ENCODE assay signal across 1 cellular context in genomic region chr11:409600-410471, GRCh38.
TF ChIP-seq lines count a peak whose summit lies in the region.

No MANE protein-coding gene starts in this region.

TF ChIP-seq in HepG2, 621 proteins besides CTCF, POLR2A, EP300 and RAD21 (continued from another document and continues in another):
- TF ChIP-seq NR0B2 (CRISPR knock-in tag; IDR thresholded peaks at IDR 0.05) (no peak), JARID2 (CRISPR knock-in tag; IDR thresholded peaks at IDR 0.05; ENCODE audit: insufficient replicate concordance) (no peak), ZNF335 (CRISPR knock-in tag; IDR thresholded peaks at IDR 0.05) (no peak), ZNF350 (CRISPR knock-in tag; IDR thresholded peaks at IDR 0.05; ENCODE audit: borderline replicate concordance, low read depth) (peak; percentile 47), SRSF4 (IDR thresholded peaks at IDR 0.05; ENCODE audit: low read depth, low read length, poor library complexity, severe bottlenecking) (no peak), NFIC (IDR thresholded peaks at IDR 0.05; ENCODE audit: low read length) (no peak), KDM3A (CRISPR knock-in tag; IDR thresholded peaks at IDR 0.05; ENCODE audit: low read depth) (no peak), SRY (CRISPR knock-in tag; IDR thresholded peaks at IDR 0.05) (no peak), TOE1 (CRISPR knock-in tag; IDR thresholded peaks at IDR 0.05) (no peak), MED13 (CRISPR knock-in tag; IDR thresholded peaks at IDR 0.05) (no peak), RXRA (CRISPR knock-in tag; IDR thresholded peaks at IDR 0.05) (peak; percentile 93), ZNF260 (CRISPR knock-in tag; IDR thresholded peaks at IDR 0.05; ENCODE audit: borderline replicate concordance, low read depth) (no peak), MTA3 (CRISPR knock-in tag; IDR thresholded peaks at IDR 0.05) (no peak), ZFP1 (CRISPR knock-in tag; IDR thresholded peaks at IDR 0.05) (no peak), ZNF468 (CRISPR knock-in tag; IDR thresholded peaks at IDR 0.05) (0 out of 2 replicates have a peak, but pooled peaks have one; percentile 28), HHEX (CRISPR knock-in tag; IDR thresholded peaks at IDR 0.05) (no peak), PAF1 (CRISPR knock-in tag; IDR thresholded peaks at IDR 0.05) (no peak), SRF (IDR thresholded peaks at IDR 0.05; ENCODE audit: low read depth, low read length) (no peak), ZSCAN29 (CRISPR knock-in tag; conservative IDR thresholded peaks at IDR 0.05) (0 out of 2 replicates have a peak, but pooled peaks have one; percentile 52), ISX (CRISPR knock-in tag; conservative IDR thresholded peaks at IDR 0.05) (no peak), ZNF333 (CRISPR knock-in tag; IDR thresholded peaks at IDR 0.05; ENCODE audit: borderline replicate concordance) (no peak), PITX1 (CRISPR knock-in tag; IDR thresholded peaks at IDR 0.05) (peak; percentile 5; the same call in 1 of the 2 replicates), HNRNPH1 (optimal IDR thresholded peaks at IDR 0.05; ENCODE audit: low read depth, low read length) (no peak), GPBP1L1 (CRISPR knock-in tag; IDR thresholded peaks at IDR 0.05) (no peak), HNRNPK (IDR thresholded peaks at IDR 0.05; ENCODE audit: low read depth, low read length, poor library complexity, severe bottlenecking) (no peak), REPIN1 (CRISPR knock-in tag; IDR thresholded peaks at IDR 0.05; ENCODE audit: borderline replicate concordance, low read depth) (no peak; the same call in 1 of the 2 replicates), JUN (CRISPR knock-in tag; IDR thresholded peaks at IDR 0.05) (no peak), GFI1 (CRISPR knock-in tag; IDR thresholded peaks at IDR 0.05; ENCODE audit: borderline replicate concordance) (no peak), ZBTB1 (CRISPR knock-in tag; IDR thresholded peaks at IDR 0.05; ENCODE audit: borderline replicate concordance) (no peak), ZNF574 (CRISPR knock-in tag; IDR thresholded peaks at IDR 0.05) (peak; percentile 55; the same call in 1 of the 2 replicates), ZNF879 (CRISPR knock-in tag; IDR thresholded peaks at IDR 0.05) (no peak), ZNF709 (CRISPR knock-in tag; IDR thresholded peaks at IDR 0.05) (peak; percentile 30; the same call in 1 of the 2 replicates), NFATC3 (CRISPR knock-in tag; IDR thresholded peaks at IDR 0.05) (no peak), ZBED4 (CRISPR knock-in tag; IDR thresholded peaks at IDR 0.05; ENCODE audit: borderline replicate concordance) (no peak)
- TF ChIP-seq, protein P1, sequence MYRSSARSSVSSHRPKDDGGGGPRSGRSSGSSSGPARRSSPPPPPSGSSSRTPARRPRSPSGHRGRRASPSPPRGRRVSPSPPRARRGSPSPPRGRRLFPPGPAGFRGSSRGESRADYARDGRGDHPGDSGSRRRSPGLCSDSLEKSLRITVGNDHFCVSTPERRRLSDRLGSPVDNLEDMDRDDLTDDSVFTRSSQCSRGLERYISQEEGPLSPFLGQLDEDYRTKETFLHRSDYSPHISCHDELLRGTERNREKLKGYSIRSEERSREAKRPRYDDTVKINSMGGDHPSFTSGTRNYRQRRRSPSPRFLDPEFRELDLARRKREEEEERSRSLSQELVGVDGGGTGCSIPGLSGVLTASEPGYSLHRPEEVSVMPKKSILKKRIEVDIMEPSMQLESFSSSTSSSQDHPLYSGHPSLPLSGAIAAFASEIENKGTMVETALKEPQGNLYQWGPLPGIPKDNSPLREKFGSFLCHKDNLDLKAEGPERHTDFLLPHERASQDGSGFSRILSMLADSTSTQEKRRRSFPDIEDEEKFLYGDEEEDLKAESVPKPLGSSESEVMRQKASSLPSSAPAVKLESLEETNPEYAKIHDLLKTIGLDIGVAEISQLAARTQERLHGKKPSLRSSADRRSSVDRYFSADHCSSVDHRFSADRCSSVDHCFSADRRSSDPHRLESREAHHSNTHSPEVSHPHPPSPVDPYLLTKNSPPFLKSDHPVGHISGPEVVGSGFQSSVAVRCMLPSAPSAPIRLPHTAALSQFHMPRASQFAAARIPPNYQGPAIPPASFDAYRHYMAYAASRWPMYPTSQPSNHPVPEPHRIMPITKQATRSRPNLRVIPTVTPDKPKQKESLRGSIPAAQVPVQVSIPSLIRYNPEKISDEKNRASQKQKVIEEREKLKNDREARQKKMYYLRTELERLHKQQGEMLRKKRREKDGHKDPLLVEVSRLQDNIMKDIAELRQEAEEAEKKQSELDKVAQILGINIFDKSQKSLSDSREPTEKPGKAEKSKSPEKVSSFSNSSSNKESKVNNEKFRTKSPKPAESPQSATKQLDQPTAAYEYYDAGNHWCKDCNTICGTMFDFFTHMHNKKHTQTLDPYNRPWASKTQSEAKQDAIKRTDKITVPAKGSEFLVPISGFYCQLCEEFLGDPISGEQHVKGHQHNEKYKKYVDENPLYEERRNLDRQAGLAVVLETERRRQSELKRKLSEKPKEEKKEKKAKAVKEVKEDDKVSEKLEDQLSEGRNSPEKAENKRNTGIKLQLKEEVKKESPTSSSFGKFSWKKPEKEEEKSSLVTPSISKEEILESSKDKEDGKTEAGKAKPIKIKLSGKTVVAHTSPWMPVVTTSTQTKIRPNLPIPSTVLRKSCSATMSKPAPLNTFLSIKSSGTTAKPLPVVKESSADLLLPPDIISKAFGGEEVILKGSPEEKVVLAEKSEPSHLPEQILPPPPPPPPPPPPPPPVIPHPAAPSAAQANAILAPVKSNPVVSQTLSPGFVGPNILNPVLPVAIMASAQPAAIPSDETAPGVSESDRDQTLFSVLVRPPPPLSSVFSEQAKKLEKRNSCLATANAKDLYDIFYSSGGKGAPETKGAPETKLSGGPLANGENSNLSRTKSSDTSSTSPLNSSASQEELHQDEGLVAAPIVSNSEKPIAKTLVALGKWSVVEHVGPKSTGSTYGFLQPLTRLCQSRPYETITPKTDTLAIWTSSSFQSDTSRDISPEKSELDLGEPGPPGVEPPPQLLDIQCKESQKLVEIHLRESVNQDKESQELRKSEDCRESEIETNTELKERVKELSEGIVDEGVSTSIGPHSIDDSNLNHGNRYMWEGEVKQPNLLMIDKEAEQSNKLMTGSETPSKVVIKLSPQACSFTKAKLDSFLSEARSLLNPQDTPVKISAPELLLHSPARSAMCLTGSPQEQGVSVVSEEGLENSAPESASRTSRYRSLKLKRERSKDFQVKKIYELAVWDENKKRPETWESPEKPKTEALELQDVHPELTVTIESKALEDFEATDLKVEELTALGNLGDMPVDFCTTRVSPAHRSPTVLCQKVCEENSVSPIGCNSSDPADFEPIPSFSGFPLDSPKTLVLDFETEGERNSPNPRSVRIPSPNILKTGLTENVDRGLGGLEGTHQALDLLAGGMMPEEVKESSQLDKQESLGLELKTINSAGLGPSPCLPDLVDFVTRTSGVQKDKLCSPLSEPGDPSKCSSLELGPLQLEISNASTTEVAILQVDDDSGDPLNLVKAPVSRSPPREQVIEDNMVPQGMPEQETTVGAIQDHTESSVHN (CRISPR knock-in tag; IDR thresholded peaks at IDR 0.05), result no peak
- TF ChIP-seq, protein P2, sequence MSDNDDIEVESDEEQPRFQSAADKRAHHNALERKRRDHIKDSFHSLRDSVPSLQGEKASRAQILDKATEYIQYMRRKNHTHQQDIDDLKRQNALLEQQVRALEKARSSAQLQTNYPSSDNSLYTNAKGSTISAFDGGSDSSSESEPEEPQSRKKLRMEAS (IDR thresholded peaks at IDR 0.05), result peak; percentile 75
- TF ChIP-seq, protein P3, sequence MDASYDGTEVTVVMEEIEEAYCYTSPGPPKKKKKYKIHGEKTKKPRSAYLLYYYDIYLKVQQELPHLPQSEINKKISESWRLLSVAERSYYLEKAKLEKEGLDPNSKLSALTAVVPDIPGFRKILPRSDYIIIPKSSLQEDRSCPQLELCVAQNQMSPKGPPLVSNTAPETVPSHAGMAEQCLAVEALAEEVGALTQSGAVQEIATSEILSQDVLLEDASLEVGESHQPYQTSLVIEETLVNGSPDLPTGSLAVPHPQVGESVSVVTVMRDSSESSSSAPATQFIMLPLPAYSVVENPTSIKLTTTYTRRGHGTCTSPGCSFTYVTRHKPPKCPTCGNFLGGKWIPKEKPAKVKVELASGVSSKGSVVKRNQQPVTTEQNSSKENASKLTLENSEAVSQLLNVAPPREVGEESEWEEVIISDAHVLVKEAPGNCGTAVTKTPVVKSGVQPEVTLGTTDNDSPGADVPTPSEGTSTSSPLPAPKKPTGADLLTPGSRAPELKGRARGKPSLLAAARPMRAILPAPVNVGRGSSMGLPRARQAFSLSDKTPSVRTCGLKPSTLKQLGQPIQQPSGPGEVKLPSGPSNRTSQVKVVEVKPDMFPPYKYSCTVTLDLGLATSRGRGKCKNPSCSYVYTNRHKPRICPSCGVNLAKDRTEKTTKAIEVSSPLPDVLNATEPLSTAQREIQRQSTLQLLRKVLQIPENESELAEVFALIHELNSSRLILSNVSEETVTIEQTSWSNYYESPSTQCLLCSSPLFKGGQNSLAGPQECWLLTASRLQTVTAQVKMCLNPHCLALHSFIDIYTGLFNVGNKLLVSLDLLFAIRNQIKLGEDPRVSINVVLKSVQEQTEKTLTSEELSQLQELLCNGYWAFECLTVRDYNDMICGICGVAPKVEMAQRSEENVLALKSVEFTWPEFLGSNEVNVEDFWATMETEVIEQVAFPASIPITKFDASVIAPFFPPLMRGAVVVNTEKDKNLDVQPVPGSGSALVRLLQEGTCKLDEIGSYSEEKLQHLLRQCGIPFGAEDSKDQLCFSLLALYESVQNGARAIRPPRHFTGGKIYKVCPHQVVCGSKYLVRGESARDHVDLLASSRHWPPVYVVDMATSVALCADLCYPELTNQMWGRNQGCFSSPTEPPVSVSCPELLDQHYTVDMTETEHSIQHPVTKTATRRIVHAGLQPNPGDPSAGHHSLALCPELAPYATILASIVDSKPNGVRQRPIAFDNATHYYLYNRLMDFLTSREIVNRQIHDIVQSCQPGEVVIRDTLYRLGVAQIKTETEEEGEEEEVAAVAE (CRISPR knock-in tag; IDR thresholded peaks at IDR 0.05; ENCODE audit: borderline replicate concordance), result no peak
- TF ChIP-seq, protein P4, sequence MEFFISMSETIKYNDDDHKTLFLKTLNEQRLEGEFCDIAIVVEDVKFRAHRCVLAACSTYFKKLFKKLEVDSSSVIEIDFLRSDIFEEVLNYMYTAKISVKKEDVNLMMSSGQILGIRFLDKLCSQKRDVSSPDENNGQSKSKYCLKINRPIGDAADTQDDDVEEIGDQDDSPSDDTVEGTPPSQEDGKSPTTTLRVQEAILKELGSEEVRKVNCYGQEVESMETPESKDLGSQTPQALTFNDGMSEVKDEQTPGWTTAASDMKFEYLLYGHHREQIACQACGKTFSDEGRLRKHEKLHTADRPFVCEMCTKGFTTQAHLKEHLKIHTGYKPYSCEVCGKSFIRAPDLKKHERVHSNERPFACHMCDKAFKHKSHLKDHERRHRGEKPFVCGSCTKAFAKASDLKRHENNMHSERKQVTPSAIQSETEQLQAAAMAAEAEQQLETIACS (CRISPR knock-in tag; IDR thresholded peaks at IDR 0.05), result no peak
